In the genomic region with DNA sequence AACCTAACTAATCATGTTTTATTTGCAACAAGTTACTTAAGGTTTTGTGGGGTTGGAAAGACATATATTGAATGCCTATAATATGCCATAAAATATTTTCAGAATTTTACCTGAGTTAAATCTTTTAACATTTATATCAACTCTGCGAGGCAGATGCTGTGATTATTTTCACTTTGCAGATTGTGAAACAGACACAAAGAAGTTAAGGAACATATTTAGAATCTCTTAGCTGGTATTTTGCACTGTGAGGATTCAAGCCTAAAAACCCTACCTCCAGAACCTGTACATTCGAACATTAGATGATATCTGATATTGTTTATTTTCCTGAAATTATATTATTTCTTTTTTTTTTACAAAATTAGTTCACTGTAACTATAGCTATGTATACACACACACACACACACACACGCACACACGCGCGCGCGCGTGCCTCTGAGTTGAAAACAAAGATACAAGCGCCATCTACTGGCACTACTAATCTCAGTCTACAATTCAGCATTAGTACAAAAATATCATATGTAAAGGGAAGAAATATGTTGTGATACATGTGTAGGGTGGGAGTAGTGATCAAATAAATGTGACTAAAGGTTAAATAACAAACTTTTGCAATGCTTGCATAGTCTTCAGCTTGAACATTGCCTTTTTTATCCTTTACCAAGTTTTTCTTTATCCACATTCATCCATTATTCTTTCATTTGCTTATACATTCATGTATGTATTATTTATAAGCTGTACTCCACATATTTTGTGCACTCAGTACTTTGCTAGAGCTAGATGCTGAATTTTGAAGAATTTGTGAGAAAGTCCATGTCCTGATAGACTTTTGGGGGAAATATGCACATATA, we compare ENCODE assay signal across 8 cellular contexts.
DNase-seq lines count a peak whose midpoint lies in the region; ATAC-seq, FAIRE-seq and TF ChIP-seq lines count a peak whose summit lies in the region.

No MANE protein-coding gene starts in this region.

- H3K4me1 ChIP-seq in astrocyte (ENCODE audit: insufficient read depth, low read length) (peaks cover 8% of the 10 kb centered on the region), skeletal muscle satellite cell (ENCODE audit: control insufficient read depth, insufficient read depth, low read length) (peaks cover 4% of the 10 kb centered on the region)

- H3K36me3 Mint-ChIP-seq in astrocyte (ENCODE audit: low read depth, unreplicated experiment), result no peaks in the 10 kb centered on the region

- no peaks in the 10 kb centered on the region for H4K20me1 ChIP-seq in astrocyte (ENCODE audit: insufficient read depth, low read length)

- H3K27me3 ChIP-seq in astrocyte (ENCODE audit: insufficient read depth, low read length), result no peaks in the 10 kb centered on the region
- H3K27me3 ChIP-seq in skeletal muscle satellite cell (ENCODE audit: control insufficient read depth, insufficient read depth, low read length), result no peaks in the 10 kb centered on the region

- H3K9me3 ChIP-seq in astrocyte (ENCODE audit: insufficient read depth, low read depth, low read length), result peaks cover 2% of the 10 kb centered on the region
- H3K9me3 ChIP-seq in skeletal muscle satellite cell (replicated peaks; ENCODE audit: low read length), result no peaks in the 10 kb centered on the region

- H2AFZ ChIP-seq in astrocyte (ENCODE audit: low read depth, low read length), result no peak overlapping the region

- no peaks in the 10 kb centered on the region for H3K36me3 ChIP-seq in astrocyte (ENCODE audit: insufficient read depth, low read length)
- H3K36me3 ChIP-seq in skeletal muscle satellite cell (ENCODE audit: insufficient read depth, low read length), result no peaks in the 10 kb centered on the region

- H3K27me3 Mint-ChIP-seq in astrocyte (ENCODE audit: low read depth, unreplicated experiment), result no peaks in the 10 kb centered on the region

- peak overlapping the region; percentile 9 for H3K4me3 ChIP-seq in astrocyte (ENCODE audit: insufficient read depth, low read depth, low read length)
- peak overlapping the region; percentile 28 for H3K4me3 ChIP-seq in skeletal muscle satellite cell (ENCODE audit: low read length)

- peak; percentile 48 for TF ChIP-seq CTCF in GM12874 (IDR thresholded peaks at IDR 0.05; ENCODE audit: insufficient read depth, low read depth, low read length)
- TF ChIP-seq CTCF in astrocyte (IDR thresholded peaks at IDR 0.05; ENCODE audit: insufficient read depth, low read depth, low read length), result peak; percentile 85

- no peak overlapping the region for H3K27ac Mint-ChIP-seq in astrocyte (ENCODE audit: unreplicated experiment)

- H3K9ac ChIP-seq in astrocyte (ENCODE audit: low read length) (no peak overlapping the region), skeletal muscle satellite cell (ENCODE audit: low read depth, low read length) (peak overlapping the region; percentile 50)

- FAIRE-seq in astrocyte (lab: Jason Lieb, UNC), result peak; percentile 39

- no peaks in the 10 kb centered on the region for H3K79me2 ChIP-seq in astrocyte (ENCODE audit: insufficient read depth, low read length)

- H3K4me3 Mint-ChIP-seq in astrocyte (ENCODE audit: unreplicated experiment), result no peak overlapping the region

- H3K4me2 ChIP-seq in astrocyte (ENCODE audit: low read length) (peak overlapping the region; percentile 60), skeletal muscle satellite cell (ENCODE audit: low read length) (peak overlapping the region; percentile 70)

- peak; percentile 88 for ATAC-seq in HG02759 (IDR thresholded peaks at IDR 0.05; ENCODE audit: unreplicated experiment)

- H3K9me3 Mint-ChIP-seq in astrocyte (ENCODE audit: unreplicated experiment), result no peaks in the 10 kb centered on the region

- H3K4me1 Mint-ChIP-seq in astrocyte (ENCODE audit: low read depth, unreplicated experiment), result peaks cover 10% of the 10 kb centered on the region

- no peak overlapping the region for H3K27ac ChIP-seq in astrocyte (ENCODE audit: low read depth, low read length)

- DNase-seq in NCI-H1436 (lab: John Stamatoyannopoulos, UW) (peak; percentile 60), T-helper 9 cell (peak; percentile 43), astrocyte (ENCODE audit: low read depth) (peak; percentile 64), hypothalamus (lab: John Stamatoyannopoulos, UW) (peak in 35 of 51 donors; percentile 0 to 69 (median 28)), mesenteric fat pad (ENCODE audit: low spot score) (no peak)
